17 cellular contexts compared by ENCODE assay signal in the genomic region with DNA sequence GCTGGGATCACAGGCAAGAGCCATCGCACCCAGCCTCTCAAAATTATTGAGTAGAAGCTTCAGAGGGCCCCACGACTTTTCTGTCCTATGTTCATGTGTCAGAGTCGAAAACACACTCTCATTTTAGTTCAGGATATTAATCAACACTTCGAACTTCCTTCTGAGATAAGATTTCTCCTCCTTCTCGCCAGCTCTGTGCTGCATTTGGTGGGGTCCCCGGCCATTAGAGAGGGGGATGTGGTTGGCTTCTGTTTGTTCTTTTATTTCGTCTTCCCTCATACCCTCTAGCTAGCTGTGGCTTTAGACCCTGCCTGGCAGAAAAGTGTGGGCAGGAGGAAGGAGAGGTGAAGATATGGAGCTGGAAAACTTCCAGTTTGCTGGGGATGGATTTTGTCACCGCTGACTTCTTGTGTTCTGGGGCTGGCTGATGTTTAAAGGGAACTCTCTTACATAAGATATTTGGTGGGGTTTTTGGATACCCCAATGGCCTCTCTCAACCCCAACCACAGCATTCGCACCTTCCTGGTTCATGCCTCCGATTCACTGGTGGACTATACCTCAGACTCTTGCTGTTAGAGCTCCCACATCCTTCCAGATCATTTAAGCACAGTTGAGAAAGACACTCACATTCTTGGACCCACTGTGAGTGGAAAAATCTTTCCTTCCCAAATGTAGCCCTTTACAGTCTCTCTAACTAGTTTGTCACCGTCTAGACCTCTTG. TPM values are rescaled to one million over a fixed set of nuclear protein-coding genes. Genes with fewer than 3 reads are reported as not detected.
DNase-seq lines count a peak whose midpoint lies in the region; ATAC-seq and TF ChIP-seq lines count a peak whose summit lies in the region.
"Had no signal": no experiment of that assay in that cellular context is flagged by ENCODE, and none has a peak within 500 bp of the region (broad histone marks: within the 10 kb centered on the region; RNA-seq: fewer than 3 reads in every experiment).

No MANE protein-coding gene starts in this region.

- TF ChIP-seq CTCF in OCI-LY1 (IDR thresholded peaks at IDR 0.05; ENCODE audit: low read length): no peak

- H4K20me1 ChIP-seq in OCI-LY1 (ENCODE audit: insufficient read depth, low read length): no peaks in the 10 kb centered on the region
- H4K20me1 ChIP-seq: BLaER1 had no signal

- H3K9ac ChIP-seq in OCI-LY1 (ENCODE audit: low read length): no peak overlapping the region
- H3K9ac ChIP-seq: BLaER1 had no signal

- peaks cover 9% of the 10 kb centered on the region for H3K4me1 Mint-ChIP-seq in central memory CD8-positive, alpha-beta T cell
- H3K4me1 Mint-ChIP-seq in natural killer cell treated with Interleukin-12 subunit alpha and Interleukin-12 subunit beta and Interleukin-15 and Interleukin-18, amount 100 ng/mL, for 72 hours (ENCODE audit: low read depth in 2 of 2): peaks cover 10 to 15% of the 10 kb centered on the region in 2 donors
- H3K4me1 Mint-ChIP-seq in activated naive CD4-positive, alpha-beta T cell treated with anti-CD3 and anti-CD28 coated beads for 36 hours (ENCODE audit: low read depth): peaks cover 6% of the 10 kb centered on the region

- H3K79me2 ChIP-seq in OCI-LY1 (ENCODE audit: insufficient read depth, low read length): no peaks in the 10 kb centered on the region

- H3K4me1 ChIP-seq in OCI-LY1 (ENCODE audit: insufficient read depth, low read length, severe bottlenecking): peaks cover 5% of the 10 kb centered on the region
- H3K4me1 ChIP-seq: BLaER1 had no signal

- H3K4me3 ChIP-seq in OCI-LY1 (ENCODE audit: low read depth, low read length, poor library complexity, severe bottlenecking): no peak overlapping the region
- H3K4me3 ChIP-seq: BLaER1 had no signal

- ATAC-seq in central memory CD8-positive, alpha-beta T cell (replicated peaks; ENCODE audit: extremely low read depth, poor library complexity, severe bottlenecking): no peak
- ATAC-seq in natural killer cell treated with Interleukin-12 subunit alpha and Interleukin-12 subunit beta and Interleukin-15 and Interleukin-18, amount 100 ng/mL, for 72 hours: peak in 1 of 2 donors; percentile 66
- ATAC-seq: HepG2 had no signal

- peak overlapping the region; percentile 74; the same call in 1 of the 2 replicates for H2AFZ ChIP-seq in OCI-LY1 (ENCODE audit: low read length)

- H3K9me3 Mint-ChIP-seq in central memory CD8-positive, alpha-beta T cell: no peaks in the 10 kb centered on the region
- no peaks in the 10 kb centered on the region for H3K9me3 Mint-ChIP-seq in natural killer cell treated with Interleukin-12 subunit alpha and Interleukin-12 subunit beta and Interleukin-15 and Interleukin-18, amount 100 ng/mL, for 72 hours
- no peaks in the 10 kb centered on the region for H3K9me3 Mint-ChIP-seq in activated naive CD4-positive, alpha-beta T cell treated with anti-CD3 and anti-CD28 coated beads for 36 hours
- H3K9me3 Mint-ChIP-seq: HFFc6 had no signal

- CTCF ChIA-PET in activated naive CD4-positive, alpha-beta T cell treated with anti-CD3 and anti-CD28 coated beads for 36 hours (lab: Charles Lee): interaction anchor here (1.2 to 1.7 kb wide), 2 partner anchors 23 to 671 kb away, joined by 3 to 9 read pairs; no protein-coding TSS in a partner anchor

- no peak overlapping the region for H3K4me3 Mint-ChIP-seq in central memory CD8-positive, alpha-beta T cell
- H3K4me3 Mint-ChIP-seq in natural killer cell treated with Interleukin-12 subunit alpha and Interleukin-12 subunit beta and Interleukin-15 and Interleukin-18, amount 100 ng/mL, for 72 hours: peak overlapping the region; percentile 64
- H3K4me3 Mint-ChIP-seq in activated naive CD4-positive, alpha-beta T cell treated with anti-CD3 and anti-CD28 coated beads for 36 hours: no peak overlapping the region
- H3K4me3 Mint-ChIP-seq: HFFc6 had no signal

- H3K36me3 ChIP-seq in OCI-LY1 (ENCODE audit: insufficient read depth, low read length): no peaks in the 10 kb centered on the region
- H3K36me3 ChIP-seq: BLaER1 had no signal

- DNase-seq in AML-193 (lab: John Stamatoyannopoulos, UW): peak; percentile 1 to 6
- DNase-seq in central memory CD8-positive, alpha-beta T cell (ENCODE audit: low spot score in 2 of 2): no peak
- DNase-seq in natural killer cell treated with Interleukin-12 subunit alpha and Interleukin-12 subunit beta and Interleukin-15 and Interleukin-18, amount 100 ng/mL, for 72 hours (ENCODE audit: low spot score): no peak
- no peak for DNase-seq in activated gamma-delta T cell (lab: John Stamatoyannopoulos, UW)
- DNase-seq in NCI-H82 (lab: John Stamatoyannopoulos, UW): no peak
- DNase-seq in activated naive CD4-positive, alpha-beta T cell treated with anti-CD3 and anti-CD28 coated beads for 36 hours: no peak
- DNase-seq: H7, HFFc6, KBM-7, NCI-H1105 treated with DMSO at 0.1 percent for 48 hours, NCI-H1694, NCI-H2081 treated with DMSO at 0.1 percent for 48 hours, NCI-H510A, NCI-H774 had no signal

- H3K9me3 ChIP-seq in OCI-LY1 (ENCODE audit: low read length): no peaks in the 10 kb centered on the region
- H3K9me3 ChIP-seq: BLaER1 had no signal

- no peak overlapping the region for H3K4me2 ChIP-seq in OCI-LY1 (ENCODE audit: low read length)
- H3K4me2 ChIP-seq: BLaER1 had no signal

- intact Hi-C loops in activated naive CD4-positive, alpha-beta T cell treated with anti-CD3 and anti-CD28 coated beads for 36 hours (cut with micrococcal nuclease): no loop called here

- H3K36me3 Mint-ChIP-seq in central memory CD8-positive, alpha-beta T cell (ENCODE audit: insufficient read depth): no peaks in the 10 kb centered on the region
- no peaks in the 10 kb centered on the region for H3K36me3 Mint-ChIP-seq in natural killer cell treated with Interleukin-12 subunit alpha and Interleukin-12 subunit beta and Interleukin-15 and Interleukin-18, amount 100 ng/mL, for 72 hours
- no peaks in the 10 kb centered on the region for H3K36me3 Mint-ChIP-seq in activated naive CD4-positive, alpha-beta T cell treated with anti-CD3 and anti-CD28 coated beads for 36 hours (ENCODE audit: low read depth)

- H3K27me3 ChIP-seq in OCI-LY1 (ENCODE audit: insufficient read depth, low read length): no peaks in the 10 kb centered on the region
- H3K27me3 ChIP-seq: BLaER1 had no signal

- H3K27ac ChIP-seq in OCI-LY1 (ENCODE audit: low read depth, low read length, poor library complexity, severe bottlenecking): no peak overlapping the region
- H3K27ac ChIP-seq: BLaER1 had no signal

- H3F3A ChIP-seq in OCI-LY1 (ENCODE audit: insufficient read depth, low read length): no peaks in the 10 kb centered on the region; the same call in 1 of the 2 replicates

- H3K27ac Mint-ChIP-seq in central memory CD8-positive, alpha-beta T cell (ENCODE audit: low read depth): peak overlapping the region; percentile 37
- H3K27ac Mint-ChIP-seq in natural killer cell treated with Interleukin-12 subunit alpha and Interleukin-12 subunit beta and Interleukin-15 and Interleukin-18, amount 100 ng/mL, for 72 hours: peak overlapping the region; percentile 24 to 65
- no peak overlapping the region for H3K27ac Mint-ChIP-seq in activated naive CD4-positive, alpha-beta T cell treated with anti-CD3 and anti-CD28 coated beads for 36 hours
- H3K27ac Mint-ChIP-seq: HFFc6 had no signal

- H3K9me2 ChIP-seq in OCI-LY1 (ENCODE audit: low read depth, low read length): no peaks in the 10 kb centered on the region

- peaks cover 18% of the 10 kb centered on the region for H3K27me3 Mint-ChIP-seq in central memory CD8-positive, alpha-beta T cell
- peaks cover 9 to 15% of the 10 kb centered on the region in 2 donors for H3K27me3 Mint-ChIP-seq in natural killer cell treated with Interleukin-12 subunit alpha and Interleukin-12 subunit beta and Interleukin-15 and Interleukin-18, amount 100 ng/mL, for 72 hours
- no peaks in the 10 kb centered on the region for H3K27me3 Mint-ChIP-seq in activated naive CD4-positive, alpha-beta T cell treated with anti-CD3 and anti-CD28 coated beads for 36 hours (ENCODE audit: low read depth)

RNA-seq across cellular contexts. Expression of a gene that starts 30.7 kb away (rescaled TPM):
- 10 to 100 TPM; 41.5 to 44.4 TPM for total RNA-seq in natural killer cell treated with Interleukin-12 subunit alpha and Interleukin-12 subunit beta and Interleukin-15 and Interleukin-18, amount 100 ng/mL, for 72 hours
- 10 to 100 TPM; 28.3 to 29.9 TPM for total RNA-seq in activated naive CD4-positive, alpha-beta T cell treated with anti-CD3 and anti-CD28 coated beads for 36 hours

Comparison
In these comparisons a context has a peak if more than half of its experiments do, and no peak if none do; other contexts are left out.
1. DNase-seq: peak in AML-193 (2 of 2); none in central memory CD8-positive, alpha-beta T cell (0 of 2), natural killer cell treated with Interleukin-12 subunit alpha and Interleukin-12 subunit beta and Interleukin-15 and Interleukin-18, amount 100 ng/mL, for 72 hours (single experiment), activated gamma-delta T cell (single experiment), NCI-H82 (single experiment) and activated naive CD4-positive, alpha-beta T cell treated with anti-CD3 and anti-CD28 coated beads for 36 hours (single experiment).